1 cellular context compared by ENCODE assay signal in the genomic region with DNA sequence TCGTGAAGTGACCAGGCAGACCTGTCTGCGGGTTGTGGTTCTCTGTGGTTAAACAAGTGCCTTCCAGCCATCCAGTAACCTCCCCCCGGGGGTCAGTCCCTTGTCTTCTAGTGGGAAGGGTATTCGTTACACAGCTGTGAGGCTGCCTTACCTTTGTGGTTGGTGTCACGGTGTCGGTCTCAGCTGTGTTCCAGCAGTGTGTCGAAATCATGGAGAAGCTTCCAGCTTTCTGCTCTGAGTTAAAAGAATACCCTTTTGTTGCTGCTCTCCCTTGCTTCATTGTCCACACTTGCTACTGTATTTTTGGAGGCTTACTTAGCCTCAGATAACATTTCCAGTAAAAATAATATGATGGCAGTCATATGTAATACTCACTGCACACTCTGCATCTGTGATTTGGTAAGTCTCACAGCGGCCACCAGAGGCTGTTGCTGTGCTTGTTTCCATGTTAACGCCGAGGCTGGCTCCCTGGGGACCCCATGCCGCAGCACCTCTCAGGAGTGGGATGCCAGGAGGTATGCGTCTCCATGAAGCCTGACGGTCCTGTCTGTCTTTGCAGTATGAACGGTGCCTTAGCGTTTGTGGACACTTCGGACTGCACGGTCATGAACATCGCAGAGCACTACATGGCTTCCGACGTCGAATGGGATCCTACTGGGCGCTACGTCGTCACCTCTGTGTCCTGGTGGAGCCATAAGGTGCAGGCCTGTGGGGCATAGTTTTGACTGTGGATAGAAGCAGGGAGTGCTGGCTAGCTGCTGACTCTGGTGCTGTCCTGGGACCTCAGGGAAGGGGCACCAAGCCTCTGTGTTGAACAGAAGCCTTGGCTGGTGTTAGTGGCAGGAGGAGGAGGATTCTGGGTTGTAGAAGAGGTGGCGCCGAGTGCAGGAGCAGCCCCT.
TF ChIP-seq lines count a peak whose summit lies in the region.

No MANE protein-coding gene starts in this region.

TF ChIP-seq in GM12878, 131 proteins besides CTCF, POLR2A, EP300 and RAD21:
- no peak for TF ChIP-seq E2F4 (IDR thresholded peaks at IDR 0.05; ENCODE audit: low read depth, low read length)
- TF ChIP-seq, protein P1, sequence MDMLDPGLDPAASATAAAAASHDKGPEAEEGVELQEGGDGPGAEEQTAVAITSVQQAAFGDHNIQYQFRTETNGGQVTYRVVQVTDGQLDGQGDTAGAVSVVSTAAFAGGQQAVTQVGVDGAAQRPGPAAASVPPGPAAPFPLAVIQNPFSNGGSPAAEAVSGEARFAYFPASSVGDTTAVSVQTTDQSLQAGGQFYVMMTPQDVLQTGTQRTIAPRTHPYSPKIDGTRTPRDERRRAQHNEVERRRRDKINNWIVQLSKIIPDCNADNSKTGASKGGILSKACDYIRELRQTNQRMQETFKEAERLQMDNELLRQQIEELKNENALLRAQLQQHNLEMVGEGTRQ (IDR thresholded peaks at IDR 0.05; ENCODE audit: borderline replicate concordance, low read depth, low read length), result no peak
- TF ChIP-seq, protein P2, sequence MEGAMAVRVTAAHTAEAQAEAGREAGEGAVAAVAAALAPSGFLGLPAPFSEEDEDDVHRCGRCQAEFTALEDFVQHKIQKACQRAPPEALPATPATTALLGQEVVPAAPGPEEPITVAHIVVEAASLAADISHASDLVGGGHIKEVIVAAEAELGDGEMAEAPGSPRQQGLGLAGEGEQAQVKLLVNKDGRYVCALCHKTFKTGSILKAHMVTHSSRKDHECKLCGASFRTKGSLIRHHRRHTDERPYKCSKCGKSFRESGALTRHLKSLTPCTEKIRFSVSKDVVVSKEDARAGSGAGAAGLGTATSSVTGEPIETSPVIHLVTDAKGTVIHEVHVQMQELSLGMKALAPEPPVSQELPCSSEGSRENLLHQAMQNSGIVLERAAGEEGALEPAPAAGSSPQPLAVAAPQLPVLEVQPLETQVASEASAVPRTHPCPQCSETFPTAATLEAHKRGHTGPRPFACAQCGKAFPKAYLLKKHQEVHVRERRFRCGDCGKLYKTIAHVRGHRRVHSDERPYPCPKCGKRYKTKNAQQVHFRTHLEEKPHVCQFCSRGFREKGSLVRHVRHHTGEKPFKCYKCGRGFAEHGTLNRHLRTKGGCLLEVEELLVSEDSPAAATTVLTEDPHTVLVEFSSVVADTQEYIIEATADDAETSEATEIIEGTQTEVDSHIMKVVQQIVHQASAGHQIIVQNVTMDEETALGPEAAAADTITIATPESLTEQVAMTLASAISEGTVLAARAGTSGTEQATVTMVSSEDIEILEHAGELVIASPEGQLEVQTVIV (IDR thresholded peaks at IDR 0.05; ENCODE audit: borderline replicate concordance, partially characterized antibody), result no peak
- TF ChIP-seq MYC (IDR thresholded peaks at IDR 0.05; ENCODE audit: insufficient read depth, insufficient read length, insufficient replicate concordance, low read length, severe bottlenecking), result no peak
- TF ChIP-seq HDGF (IDR thresholded peaks at IDR 0.05), result no peak
- TF ChIP-seq EGR1 (IDR thresholded peaks at IDR 0.05; ENCODE audit: borderline replicate concordance in 1 of 2, low read depth in 2 of 2, low read length in 2 of 2), result no peak
- no peak for TF ChIP-seq NKRF (conservative IDR thresholded peaks at IDR 0.05)
- TF ChIP-seq ESRRA (IDR thresholded peaks at IDR 0.05; ENCODE audit: low read length), result no peak
- no peak for TF ChIP-seq SMAD5 (IDR thresholded peaks at IDR 0.05; ENCODE audit: low read depth)
- TF ChIP-seq, protein P3, sequence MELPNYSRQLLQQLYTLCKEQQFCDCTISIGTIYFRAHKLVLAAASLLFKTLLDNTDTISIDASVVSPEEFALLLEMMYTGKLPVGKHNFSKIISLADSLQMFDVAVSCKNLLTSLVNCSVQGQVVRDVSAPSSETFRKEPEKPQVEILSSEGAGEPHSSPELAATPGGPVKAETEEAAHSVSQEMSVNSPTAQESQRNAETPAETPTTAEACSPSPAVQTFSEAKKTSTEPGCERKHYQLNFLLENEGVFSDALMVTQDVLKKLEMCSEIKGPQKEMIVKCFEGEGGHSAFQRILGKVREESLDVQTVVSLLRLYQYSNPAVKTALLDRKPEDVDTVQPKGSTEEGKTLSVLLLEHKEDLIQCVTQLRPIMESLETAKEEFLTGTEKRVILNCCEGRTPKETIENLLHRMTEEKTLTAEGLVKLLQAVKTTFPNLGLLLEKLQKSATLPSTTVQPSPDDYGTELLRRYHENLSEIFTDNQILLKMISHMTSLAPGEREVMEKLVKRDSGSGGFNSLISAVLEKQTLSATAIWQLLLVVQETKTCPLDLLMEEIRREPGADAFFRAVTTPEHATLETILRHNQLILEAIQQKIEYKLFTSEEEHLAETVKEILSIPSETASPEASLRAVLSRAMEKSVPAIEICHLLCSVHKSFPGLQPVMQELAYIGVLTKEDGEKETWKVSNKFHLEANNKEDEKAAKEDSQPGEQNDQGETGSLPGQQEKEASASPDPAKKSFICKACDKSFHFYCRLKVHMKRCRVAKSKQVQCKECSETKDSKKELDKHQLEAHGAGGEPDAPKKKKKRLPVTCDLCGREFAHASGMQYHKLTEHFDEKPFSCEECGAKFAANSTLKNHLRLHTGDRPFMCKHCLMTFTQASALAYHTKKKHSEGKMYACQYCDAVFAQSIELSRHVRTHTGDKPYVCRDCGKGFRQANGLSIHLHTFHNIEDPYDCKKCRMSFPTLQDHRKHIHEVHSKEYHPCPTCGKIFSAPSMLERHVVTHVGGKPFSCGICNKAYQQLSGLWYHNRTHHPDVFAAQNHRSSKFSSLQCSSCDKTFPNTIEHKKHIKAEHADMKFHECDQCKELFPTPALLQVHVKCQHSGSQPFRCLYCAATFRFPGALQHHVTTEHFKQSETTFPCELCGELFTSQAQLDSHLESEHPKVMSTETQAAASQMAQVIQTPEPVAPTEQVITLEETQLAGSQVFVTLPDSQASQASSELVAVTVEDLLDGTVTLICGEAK (IDR thresholded peaks at IDR 0.05; ENCODE audit: borderline replicate concordance), result no peak
